13 cellular contexts compared by ENCODE assay signal in genomic region chr6:140956567-140957306, GRCh38.
DNase-seq lines count a peak whose midpoint lies in the region; ATAC-seq and TF ChIP-seq lines count a peak whose summit lies in the region.
"Had no signal": no experiment of that assay in that cellular context is flagged by ENCODE, and none has a peak within 500 bp of the region (broad histone marks: within the 10 kb centered on the region; RNA-seq: fewer than 3 reads in every experiment).

No MANE protein-coding gene starts in this region.

- H3K4me2 ChIP-seq in GM23338: no peak overlapping the region

- DNase-seq in GM23338 (ENCODE audit: low spot score) (no peak), NCI-H2107 treated with DMSO at 0.1 percent for 48 hours (lab: John Stamatoyannopoulos, UW; ENCODE audit: unreplicated experiment) (peak; percentile 80), retinal pigment epithelial cell (ENCODE audit: low read depth) (peak; percentile 15), Caco-2 (no peak), epidermal melanocyte (ENCODE audit: insufficient read length, low spot score) (no peak)
- DNase-seq: activated CD4-positive, CD25-positive, alpha-beta regulatory T cell; cortex of kidney; Peyer's patch; posterior cingulate gyrus had no signal

- no peak overlapping the region for H3K27ac ChIP-seq in GM23338 (ENCODE audit: low read depth)
- H3K27ac ChIP-seq: Peyer's patch, suprapubic skin had no signal

- TF ChIP-seq CTCF in GM23338 (conservative IDR thresholded peaks at IDR 0.05; ENCODE audit: low read depth in 2 of 2): no peak
- no peak for TF ChIP-seq CTCF in brain (conservative IDR thresholded peaks at IDR 0.05)
- no peak for TF ChIP-seq CTCF in retinal pigment epithelial cell (conservative IDR thresholded peaks at IDR 0.05; ENCODE audit: low read depth, low read length)
- no peak for TF ChIP-seq CTCF in Caco-2 (IDR thresholded peaks at IDR 0.05; ENCODE audit: insufficient read depth in 1 of 2, low read depth in 1 of 2, low read length in 1 of 2, severe bottlenecking in 1 of 2, unreplicated experiment in 1 of 2)

- ATAC-seq in GM23338: no peak
- ATAC-seq in HG03354 (IDR thresholded peaks at IDR 0.05; ENCODE audit: poor library complexity, severe bottlenecking, unreplicated experiment): no peak

- no peaks in the 10 kb centered on the region for H4K20me1 ChIP-seq in GM23338 (replicated peaks; ENCODE audit: insufficient read depth)

- peaks cover 3% of the 10 kb centered on the region; the same call in 2 of the 3 replicates for H3K9me3 Mint-ChIP-seq in GM23338
- peaks cover 0 to 4% (median 0%) of the 10 kb centered on the region in 5 experiments for H3K9me3 Mint-ChIP-seq in brain
- no peaks in the 10 kb centered on the region for H3K9me3 Mint-ChIP-seq in Caco-2 (ENCODE audit: unreplicated experiment)
- H3K9me3 Mint-ChIP-seq: activated T-helper 1 cell treated with anti-CD3 and anti-CD28 coated beads, Interleukin-12 subunit alpha, Interleukin-12 subunit beta, Interleukin-2, Interleukin-4 antibody, amounts not matched to agents 30 ng/mL and 10 ng/mL and 1 ng/mL, durations not matched to agents 14 hours and 24 hours and 36 hours had no signal

- H3K4me1 Mint-ChIP-seq in GM23338 (no peaks in the 10 kb centered on the region), brain (peaks cover 27% of the 10 kb centered on the region), Caco-2 (ENCODE audit: low read depth, unreplicated experiment) (no peaks in the 10 kb centered on the region)

- no peaks in the 10 kb centered on the region for H3K27me3 ChIP-seq in GM23338 (ENCODE audit: insufficient read depth)
- no peaks in the 10 kb centered on the region for H3K27me3 ChIP-seq in Caco-2 (replicated peaks; ENCODE audit: control insufficient read depth, insufficient read depth, low read length)
- H3K27me3 ChIP-seq: Peyer's patch, suprapubic skin had no signal

- H3K9me2 ChIP-seq in GM23338 (ENCODE audit: insufficient read depth): peaks cover 3% of the 10 kb centered on the region; the same call in 1 of the 2 replicates

- H3K4me3 ChIP-seq in GM23338 (no peak overlapping the region), retinal pigment epithelial cell (ENCODE audit: low read length) (no peak overlapping the region), Caco-2 (ENCODE audit: low read depth, low read length) (no peak overlapping the region)
- H3K4me3 ChIP-seq: Peyer's patch, suprapubic skin had no signal

- no peaks in the 10 kb centered on the region for H3K9me3 ChIP-seq in Caco-2
- H3K9me3 ChIP-seq: Peyer's patch, suprapubic skin had no signal

- H3K36me3 ChIP-seq in GM23338 (ENCODE audit: insufficient read depth) (no peaks in the 10 kb centered on the region), Caco-2 (ENCODE audit: control insufficient read depth, insufficient read depth, low read length) (no peaks in the 10 kb centered on the region)
- H3K36me3 ChIP-seq: Peyer's patch, suprapubic skin had no signal

- CTCF ChIA-PET in Caco-2 (lab: Charles Lee): no interaction called here

- H3K27me3 Mint-ChIP-seq in GM23338 (ENCODE audit: insufficient read depth, low read depth, poor library complexity) (no peaks in the 10 kb centered on the region), brain (no peaks in the 10 kb centered on the region), Caco-2 (ENCODE audit: insufficient read depth, unreplicated experiment) (no peaks in the 10 kb centered on the region)

- intact Hi-C loops in Caco-2 (cut with micrococcal nuclease; ENCODE audit: unreplicated experiment): no loop called here

- no peaks in the 10 kb centered on the region for H3K4me1 ChIP-seq in GM23338 (ENCODE audit: insufficient read depth)
- no peaks in the 10 kb centered on the region for H3K4me1 ChIP-seq in Caco-2
- H3K4me1 ChIP-seq: Peyer's patch had no signal

- no TSS peak for BruUV-seq in Caco-2 (replicated peaks; lab: Mats Ljungman, UMichigan)

- H3K36me3 Mint-ChIP-seq in GM23338 (ENCODE audit: low read depth) (peaks cover 3% of the 10 kb centered on the region; the same call in 1 of the 3 replicates), brain (no peaks in the 10 kb centered on the region), Caco-2 (ENCODE audit: insufficient read depth, unreplicated experiment) (no peaks in the 10 kb centered on the region)

- POLR2A ChIA-PET in Caco-2 (lab: Charles Lee): no interaction called here

- H3K4me3 Mint-ChIP-seq in GM23338: no peak overlapping the region
- H3K4me3 Mint-ChIP-seq in brain: peak overlapping the region in 3 of 5 experiments; percentile 8 to 55 (median 42)
- H3K4me3 Mint-ChIP-seq in Caco-2 (ENCODE audit: unreplicated experiment): no peak overlapping the region
- H3K4me3 Mint-ChIP-seq: activated T-helper 1 cell treated with anti-CD3 and anti-CD28 coated beads, Interleukin-12 subunit alpha, Interleukin-12 subunit beta, Interleukin-2, Interleukin-4 antibody, amounts not matched to agents 30 ng/mL and 10 ng/mL and 1 ng/mL, durations not matched to agents 14 hours and 24 hours and 36 hours had no signal

- peak overlapping the region; percentile 67; the same call in 1 of the 2 replicates for H2AFZ ChIP-seq in GM23338

- no peak overlapping the region for H3K27ac Mint-ChIP-seq in GM23338
- H3K27ac Mint-ChIP-seq in brain: peak overlapping the region; percentile 77 to 93 (median 91)
- no peak overlapping the region for H3K27ac Mint-ChIP-seq in Caco-2 (ENCODE audit: unreplicated experiment)
- H3K27ac Mint-ChIP-seq: activated T-helper 1 cell treated with anti-CD3 and anti-CD28 coated beads, Interleukin-12 subunit alpha, Interleukin-12 subunit beta, Interleukin-2, Interleukin-4 antibody, amounts not matched to agents 30 ng/mL and 10 ng/mL and 1 ng/mL, durations not matched to agents 14 hours and 24 hours and 36 hours had no signal

- no peaks in the 10 kb centered on the region for H3K79me2 ChIP-seq in GM23338 (replicated peaks; ENCODE audit: insufficient read depth)

- H3F3A ChIP-seq in GM23338 (replicated peaks; ENCODE audit: low read depth): no peaks in the 10 kb centered on the region

TF ChIP-seq in GM23338, 12 proteins besides CTCF, POLR2A, EP300 and RAD21 (continues in another document):
- TF ChIP-seq EZH2phosphoT487 (IDR thresholded peaks at IDR 0.05; ENCODE audit: unreplicated experiment): no peak
- TF ChIP-seq POLR2AphosphoS5 (IDR thresholded peaks at IDR 0.05; ENCODE audit: low read depth): no peak
- no peak for TF ChIP-seq EZH2 (IDR thresholded peaks at IDR 0.05; ENCODE audit: low read depth, unreplicated experiment)
- no peak for TF ChIP-seq ZNF114 (CRISPR knock-in tag; IDR thresholded peaks at IDR 0.05)
- TF ChIP-seq NANOG (IDR thresholded peaks at IDR 0.05; ENCODE audit: borderline replicate concordance): no peak
- no peak for TF ChIP-seq REST (IDR thresholded peaks at IDR 0.05; ENCODE audit: unreplicated experiment)
- no peak for TF ChIP-seq JUNB (IDR thresholded peaks at IDR 0.05; ENCODE audit: unreplicated experiment)

Comparison
In these comparisons a context has a peak if more than half of its experiments do, and no peak if none do; other contexts are left out.
1. DNase-seq: peak in NCI-H2107 treated with DMSO at 0.1 percent for 48 hours (single experiment) and retinal pigment epithelial cell (single experiment); none in GM23338 (single experiment), Caco-2 (0 of 2) and epidermal melanocyte (single experiment).
2. H3K27ac Mint-ChIP-seq: peak in brain (5 of 5); none in GM23338 (single experiment) and Caco-2 (single experiment).
3. H3K4me3 Mint-ChIP-seq: peak in brain (3 of 5); none in GM23338 (single experiment) and Caco-2 (single experiment).